1 cellular context compared by ENCODE assay signal in the genomic region with DNA sequence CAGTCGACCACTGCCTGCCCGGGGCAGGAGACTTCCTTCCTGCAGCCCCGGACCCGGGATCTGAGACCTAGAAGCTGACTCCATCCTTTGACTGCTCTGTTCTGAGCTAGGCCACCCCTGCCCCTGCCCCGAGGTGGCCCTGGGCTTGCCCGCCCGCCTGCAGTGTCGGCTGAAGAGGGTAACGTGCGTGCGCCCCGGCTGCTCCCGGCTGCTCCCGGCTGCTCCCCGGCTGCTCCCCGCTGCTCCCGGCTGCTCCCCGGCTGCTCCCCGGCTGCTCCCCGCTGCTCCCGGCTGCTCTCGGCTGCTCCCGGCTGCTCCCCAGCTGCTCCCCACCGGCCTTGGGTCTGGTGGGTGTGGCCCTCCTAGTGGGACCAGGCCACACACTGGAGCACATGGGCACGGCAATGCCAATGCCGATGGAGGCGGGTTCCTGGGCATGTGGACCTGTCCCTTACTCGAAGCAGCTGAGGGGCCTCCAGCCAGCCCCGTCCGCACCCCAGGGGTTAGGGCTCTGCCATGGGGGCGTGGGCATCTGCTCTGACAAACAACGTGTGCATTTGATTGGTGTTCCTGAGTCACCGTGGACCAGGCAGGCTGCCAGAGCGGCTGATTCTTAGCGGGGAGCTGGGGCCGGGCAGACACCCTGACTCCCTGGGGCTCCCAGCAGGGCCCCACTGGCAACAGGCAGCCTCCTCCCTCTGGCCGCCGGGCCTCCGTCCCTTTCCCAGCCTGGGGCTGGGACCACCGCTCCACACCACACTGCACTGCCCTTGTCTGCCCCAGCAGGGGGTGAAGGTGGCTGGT.
A peak's percentile ranks its signal among the peaks of the same experiment; 100 is the strongest.
TF ChIP-seq lines count a peak whose summit lies in the region.

No MANE protein-coding gene starts in this region.

TF ChIP-seq in HepG2, 621 proteins besides CTCF, POLR2A, EP300 and RAD21 (continues in another document):
- 0 out of 2 replicates have a peak, but pooled peaks have one; percentile 13 for TF ChIP-seq ZNF614 (CRISPR knock-in tag; IDR thresholded peaks at IDR 0.05; ENCODE audit: borderline replicate concordance)
- no peak for TF ChIP-seq RFXANK (CRISPR knock-in tag; IDR thresholded peaks at IDR 0.05)
- no peak for TF ChIP-seq ZNF333 (CRISPR knock-in tag; IDR thresholded peaks at IDR 0.05; ENCODE audit: borderline replicate concordance)
- no peak; the same call in 1 of the 2 replicates for TF ChIP-seq DPF2 (CRISPR knock-in tag; IDR thresholded peaks at IDR 0.05; ENCODE audit: borderline replicate concordance, low read depth)
- TF ChIP-seq SMARCC2 (IDR thresholded peaks at IDR 0.05): no peak
- TF ChIP-seq SMAD1 (CRISPR knock-in tag; IDR thresholded peaks at IDR 0.05; ENCODE audit: borderline replicate concordance, low read depth): no peak
- TF ChIP-seq, protein P1, sequence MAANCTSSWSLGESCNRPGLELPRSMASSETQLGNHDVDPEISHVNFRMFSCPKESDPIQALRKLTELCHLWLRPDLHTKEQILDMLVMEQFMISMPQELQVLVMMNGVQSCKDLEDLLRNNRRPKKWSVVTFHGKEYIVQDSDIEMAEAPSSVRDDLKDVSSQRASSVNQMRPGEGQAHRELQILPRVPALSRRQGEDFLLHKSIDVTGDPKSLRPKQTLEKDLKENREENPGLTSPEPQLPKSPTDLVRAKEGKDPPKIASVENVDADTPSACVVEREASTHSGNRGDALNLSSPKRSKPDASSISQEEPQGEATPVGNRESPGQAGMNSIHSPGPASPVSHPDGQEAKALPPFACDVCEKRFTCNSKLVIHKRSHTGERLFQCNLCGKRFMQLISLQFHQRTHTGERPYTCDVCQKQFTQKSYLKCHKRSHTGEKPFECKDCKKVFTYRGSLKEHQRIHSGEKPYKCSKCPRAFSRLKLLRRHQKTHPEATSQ (CRISPR knock-in tag; IDR thresholded peaks at IDR 0.05; ENCODE audit: borderline replicate concordance): no peak
- TF ChIP-seq ZNF160 (CRISPR knock-in tag; IDR thresholded peaks at IDR 0.05): no peak
- TF ChIP-seq KMT2A (CRISPR knock-in tag; IDR thresholded peaks at IDR 0.05): no peak
- TF ChIP-seq SIN3B (IDR thresholded peaks at IDR 0.05; ENCODE audit: low read length): no peak
- TF ChIP-seq, protein P2, sequence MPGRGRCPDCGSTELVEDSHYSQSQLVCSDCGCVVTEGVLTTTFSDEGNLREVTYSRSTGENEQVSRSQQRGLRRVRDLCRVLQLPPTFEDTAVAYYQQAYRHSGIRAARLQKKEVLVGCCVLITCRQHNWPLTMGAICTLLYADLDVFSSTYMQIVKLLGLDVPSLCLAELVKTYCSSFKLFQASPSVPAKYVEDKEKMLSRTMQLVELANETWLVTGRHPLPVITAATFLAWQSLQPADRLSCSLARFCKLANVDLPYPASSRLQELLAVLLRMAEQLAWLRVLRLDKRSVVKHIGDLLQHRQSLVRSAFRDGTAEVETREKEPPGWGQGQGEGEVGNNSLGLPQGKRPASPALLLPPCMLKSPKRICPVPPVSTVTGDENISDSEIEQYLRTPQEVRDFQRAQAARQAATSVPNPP (CRISPR knock-in tag; IDR thresholded peaks at IDR 0.05): no peak
- TF ChIP-seq, protein P3, sequence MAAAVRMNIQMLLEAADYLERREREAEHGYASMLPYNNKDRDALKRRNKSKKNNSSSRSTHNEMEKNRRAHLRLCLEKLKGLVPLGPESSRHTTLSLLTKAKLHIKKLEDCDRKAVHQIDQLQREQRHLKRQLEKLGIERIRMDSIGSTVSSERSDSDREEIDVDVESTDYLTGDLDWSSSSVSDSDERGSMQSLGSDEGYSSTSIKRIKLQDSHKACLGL (CRISPR knock-in tag; IDR thresholded peaks at IDR 0.05): 0 out of 2 replicates have a peak, but pooled peaks have one; percentile 15
- TF ChIP-seq MBD4 (IDR thresholded peaks at IDR 0.05; ENCODE audit: borderline replicate concordance, low read length): no peak
- TF ChIP-seq, protein P4, sequence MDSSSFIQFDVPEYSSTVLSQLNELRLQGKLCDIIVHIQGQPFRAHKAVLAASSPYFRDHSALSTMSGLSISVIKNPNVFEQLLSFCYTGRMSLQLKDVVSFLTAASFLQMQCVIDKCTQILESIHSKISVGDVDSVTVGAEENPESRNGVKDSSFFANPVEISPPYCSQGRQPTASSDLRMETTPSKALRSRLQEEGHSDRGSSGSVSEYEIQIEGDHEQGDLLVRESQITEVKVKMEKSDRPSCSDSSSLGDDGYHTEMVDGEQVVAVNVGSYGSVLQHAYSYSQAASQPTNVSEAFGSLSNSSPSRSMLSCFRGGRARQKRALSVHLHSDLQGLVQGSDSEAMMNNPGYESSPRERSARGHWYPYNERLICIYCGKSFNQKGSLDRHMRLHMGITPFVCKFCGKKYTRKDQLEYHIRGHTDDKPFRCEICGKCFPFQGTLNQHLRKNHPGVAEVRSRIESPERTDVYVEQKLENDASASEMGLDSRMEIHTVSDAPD (CRISPR knock-in tag; IDR thresholded peaks at IDR 0.05): no peak; the same call in 1 of the 2 replicates
- TF ChIP-seq, protein P5, sequence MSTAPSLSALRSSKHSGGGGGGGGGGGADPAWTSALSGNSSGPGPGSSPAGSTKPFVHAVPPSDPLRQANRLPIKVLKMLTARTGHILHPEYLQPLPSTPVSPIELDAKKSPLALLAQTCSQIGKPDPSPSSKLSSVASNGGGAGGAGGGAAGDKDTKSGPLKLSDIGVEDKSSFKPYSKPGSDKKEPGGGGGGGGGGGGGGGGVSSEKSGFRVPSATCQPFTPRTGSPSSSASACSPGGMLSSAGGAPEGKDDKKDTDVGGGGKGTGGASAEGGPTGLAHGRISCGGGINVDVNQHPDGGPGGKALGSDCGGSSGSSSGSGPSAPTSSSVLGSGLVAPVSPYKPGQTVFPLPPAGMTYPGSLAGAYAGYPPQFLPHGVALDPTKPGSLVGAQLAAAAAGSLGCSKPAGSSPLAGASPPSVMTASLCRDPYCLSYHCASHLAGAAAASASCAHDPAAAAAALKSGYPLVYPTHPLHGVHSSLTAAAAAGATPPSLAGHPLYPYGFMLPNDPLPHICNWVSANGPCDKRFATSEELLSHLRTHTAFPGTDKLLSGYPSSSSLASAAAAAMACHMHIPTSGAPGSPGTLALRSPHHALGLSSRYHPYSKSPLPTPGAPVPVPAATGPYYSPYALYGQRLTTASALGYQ (CRISPR knock-in tag; IDR thresholded peaks at IDR 0.05): no peak; the same call in 1 of the 2 replicates
- 0 out of 2 replicates have a peak, but pooled peaks have one; percentile 58 for TF ChIP-seq ZNF350 (CRISPR knock-in tag; IDR thresholded peaks at IDR 0.05; ENCODE audit: borderline replicate concordance, low read depth)
- TF ChIP-seq RBAK (CRISPR knock-in tag; IDR thresholded peaks at IDR 0.05): no peak
- peak; percentile 45; the same call in 1 of the 2 replicates for TF ChIP-seq ZNF709 (CRISPR knock-in tag; IDR thresholded peaks at IDR 0.05)
- TF ChIP-seq SP4 (CRISPR knock-in tag; IDR thresholded peaks at IDR 0.05): no peak
- TF ChIP-seq, protein P6, sequence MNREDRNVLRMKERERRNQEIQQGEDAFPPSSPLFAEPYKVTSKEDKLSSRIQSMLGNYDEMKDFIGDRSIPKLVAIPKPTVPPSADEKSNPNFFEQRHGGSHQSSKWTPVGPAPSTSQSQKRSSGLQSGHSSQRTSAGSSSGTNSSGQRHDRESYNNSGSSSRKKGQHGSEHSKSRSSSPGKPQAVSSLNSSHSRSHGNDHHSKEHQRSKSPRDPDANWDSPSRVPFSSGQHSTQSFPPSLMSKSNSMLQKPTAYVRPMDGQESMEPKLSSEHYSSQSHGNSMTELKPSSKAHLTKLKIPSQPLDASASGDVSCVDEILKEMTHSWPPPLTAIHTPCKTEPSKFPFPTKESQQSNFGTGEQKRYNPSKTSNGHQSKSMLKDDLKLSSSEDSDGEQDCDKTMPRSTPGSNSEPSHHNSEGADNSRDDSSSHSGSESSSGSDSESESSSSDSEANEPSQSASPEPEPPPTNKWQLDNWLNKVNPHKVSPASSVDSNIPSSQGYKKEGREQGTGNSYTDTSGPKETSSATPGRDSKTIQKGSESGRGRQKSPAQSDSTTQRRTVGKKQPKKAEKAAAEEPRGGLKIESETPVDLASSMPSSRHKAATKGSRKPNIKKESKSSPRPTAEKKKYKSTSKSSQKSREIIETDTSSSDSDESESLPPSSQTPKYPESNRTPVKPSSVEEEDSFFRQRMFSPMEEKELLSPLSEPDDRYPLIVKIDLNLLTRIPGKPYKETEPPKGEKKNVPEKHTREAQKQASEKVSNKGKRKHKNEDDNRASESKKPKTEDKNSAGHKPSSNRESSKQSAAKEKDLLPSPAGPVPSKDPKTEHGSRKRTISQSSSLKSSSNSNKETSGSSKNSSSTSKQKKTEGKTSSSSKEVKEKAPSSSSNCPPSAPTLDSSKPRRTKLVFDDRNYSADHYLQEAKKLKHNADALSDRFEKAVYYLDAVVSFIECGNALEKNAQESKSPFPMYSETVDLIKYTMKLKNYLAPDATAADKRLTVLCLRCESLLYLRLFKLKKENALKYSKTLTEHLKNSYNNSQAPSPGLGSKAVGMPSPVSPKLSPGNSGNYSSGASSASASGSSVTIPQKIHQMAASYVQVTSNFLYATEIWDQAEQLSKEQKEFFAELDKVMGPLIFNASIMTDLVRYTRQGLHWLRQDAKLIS (CRISPR knock-in tag; IDR thresholded peaks at IDR 0.05): no peak
- TF ChIP-seq ZNF354B (CRISPR knock-in tag; IDR thresholded peaks at IDR 0.05): no peak; the same call in 1 of the 2 replicates
- TF ChIP-seq ZNF788 (CRISPR knock-in tag; IDR thresholded peaks at IDR 0.05; ENCODE audit: borderline replicate concordance): 0 out of 2 replicates have a peak, but pooled peaks have one; percentile 4
- TF ChIP-seq ZNF598 (CRISPR knock-in tag; IDR thresholded peaks at IDR 0.05; ENCODE audit: borderline replicate concordance): 0 out of 2 replicates have a peak, but pooled peaks have one; percentile 24
- TF ChIP-seq ZNF562 (CRISPR knock-in tag; IDR thresholded peaks at IDR 0.05; ENCODE audit: borderline replicate concordance): no peak
- no peak for TF ChIP-seq JUND (CRISPR knock-in tag; IDR thresholded peaks at IDR 0.05)
- no peak for TF ChIP-seq KAT7 (CRISPR knock-in tag; IDR thresholded peaks at IDR 0.05; ENCODE audit: borderline replicate concordance)
- TF ChIP-seq FOXA1 (IDR thresholded peaks at IDR 0.05): no peak
- TF ChIP-seq FOXA1 (CRISPR knock-in tag; IDR thresholded peaks at IDR 0.05): peak; percentile 14; the same call in 1 of the 2 replicates
- no peak; the same call in 1 of the 2 replicates for TF ChIP-seq NFKB2 (CRISPR knock-in tag; IDR thresholded peaks at IDR 0.05; ENCODE audit: borderline replicate concordance)
- no peak for TF ChIP-seq ZKSCAN8 (CRISPR knock-in tag; IDR thresholded peaks at IDR 0.05; ENCODE audit: borderline replicate concordance)
- TF ChIP-seq GABPA (IDR thresholded peaks at IDR 0.05; ENCODE audit: low read depth, low read length): no peak
- TF ChIP-seq GABPA (CRISPR knock-in tag; IDR thresholded peaks at IDR 0.05; ENCODE audit: low read depth): no peak
- TF ChIP-seq, protein P7, sequence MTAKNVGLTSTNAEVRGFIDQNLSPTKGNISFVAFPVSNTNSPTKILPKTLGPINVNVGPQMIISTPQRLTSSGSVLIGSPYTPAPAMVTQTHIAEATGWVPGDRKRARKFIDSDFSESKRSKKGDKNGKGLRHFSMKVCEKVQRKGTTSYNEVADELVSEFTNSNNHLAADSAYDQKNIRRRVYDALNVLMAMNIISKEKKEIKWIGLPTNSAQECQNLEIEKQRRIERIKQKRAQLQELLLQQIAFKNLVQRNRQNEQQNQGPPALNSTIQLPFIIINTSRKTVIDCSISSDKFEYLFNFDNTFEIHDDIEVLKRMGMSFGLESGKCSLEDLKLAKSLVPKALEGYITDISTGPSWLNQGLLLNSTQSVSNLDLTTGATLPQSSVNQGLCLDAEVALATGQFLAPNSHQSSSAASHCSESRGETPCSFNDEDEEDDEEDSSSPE (CRISPR knock-in tag; IDR thresholded peaks at IDR 0.05): no peak
- TF ChIP-seq ATF7-NPFF (CRISPR knock-in tag; IDR thresholded peaks at IDR 0.05; ENCODE audit: low read depth): 0 out of 2 replicates have a peak, but pooled peaks have one; percentile 45
- TF ChIP-seq RXRA (CRISPR knock-in tag; IDR thresholded peaks at IDR 0.05): 0 out of 2 replicates have a peak, but pooled peaks have one; percentile 65
- TF ChIP-seq, protein P8, sequence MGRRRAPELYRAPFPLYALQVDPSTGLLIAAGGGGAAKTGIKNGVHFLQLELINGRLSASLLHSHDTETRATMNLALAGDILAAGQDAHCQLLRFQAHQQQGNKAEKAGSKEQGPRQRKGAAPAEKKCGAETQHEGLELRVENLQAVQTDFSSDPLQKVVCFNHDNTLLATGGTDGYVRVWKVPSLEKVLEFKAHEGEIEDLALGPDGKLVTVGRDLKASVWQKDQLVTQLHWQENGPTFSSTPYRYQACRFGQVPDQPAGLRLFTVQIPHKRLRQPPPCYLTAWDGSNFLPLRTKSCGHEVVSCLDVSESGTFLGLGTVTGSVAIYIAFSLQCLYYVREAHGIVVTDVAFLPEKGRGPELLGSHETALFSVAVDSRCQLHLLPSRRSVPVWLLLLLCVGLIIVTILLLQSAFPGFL (CRISPR knock-in tag; IDR thresholded peaks at IDR 0.05): peak; percentile 71; the same call in 1 of the 2 replicates
- TF ChIP-seq HOXD1 (CRISPR knock-in tag; IDR thresholded peaks at IDR 0.05): 0 out of 2 replicates have a peak, but pooled peaks have one; percentile 7
- peak; percentile 27 for TF ChIP-seq ZNF781 (CRISPR knock-in tag; IDR thresholded peaks at IDR 0.05; ENCODE audit: borderline replicate concordance, not compliant biosample characterization)
- no peak for TF ChIP-seq ZNF678 (CRISPR knock-in tag; IDR thresholded peaks at IDR 0.05)
- no peak for TF ChIP-seq ARNT (IDR thresholded peaks at IDR 0.05)
- TF ChIP-seq, protein P9, sequence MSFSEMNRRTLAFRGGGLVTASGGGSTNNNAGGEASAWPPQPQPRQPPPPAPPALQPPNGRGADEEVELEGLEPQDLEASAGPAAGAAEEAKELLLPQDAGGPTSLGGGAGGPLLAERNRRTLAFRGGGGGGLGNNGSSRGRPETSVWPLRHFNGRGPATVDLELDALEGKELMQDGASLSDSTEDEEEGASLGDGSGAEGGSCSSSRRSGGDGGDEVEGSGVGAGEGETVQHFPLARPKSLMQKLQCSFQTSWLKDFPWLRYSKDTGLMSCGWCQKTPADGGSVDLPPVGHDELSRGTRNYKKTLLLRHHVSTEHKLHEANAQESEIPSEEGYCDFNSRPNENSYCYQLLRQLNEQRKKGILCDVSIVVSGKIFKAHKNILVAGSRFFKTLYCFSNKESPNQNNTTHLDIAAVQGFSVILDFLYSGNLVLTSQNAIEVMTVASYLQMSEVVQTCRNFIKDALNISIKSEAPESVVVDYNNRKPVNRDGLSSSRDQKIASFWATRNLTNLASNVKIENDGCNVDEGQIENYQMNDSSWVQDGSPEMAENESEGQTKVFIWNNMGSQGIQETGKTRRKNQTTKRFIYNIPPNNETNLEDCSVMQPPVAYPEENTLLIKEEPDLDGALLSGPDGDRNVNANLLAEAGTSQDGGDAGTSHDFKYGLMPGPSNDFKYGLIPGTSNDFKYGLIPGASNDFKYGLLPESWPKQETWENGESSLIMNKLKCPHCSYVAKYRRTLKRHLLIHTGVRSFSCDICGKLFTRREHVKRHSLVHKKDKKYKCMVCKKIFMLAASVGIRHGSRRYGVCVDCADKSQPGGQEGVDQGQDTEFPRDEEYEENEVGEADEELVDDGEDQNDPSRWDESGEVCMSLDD (CRISPR knock-in tag; IDR thresholded peaks at IDR 0.05; ENCODE audit: borderline replicate concordance): peak; percentile 96
- no peak for TF ChIP-seq SRF (IDR thresholded peaks at IDR 0.05; ENCODE audit: low read depth, low read length)
- peak; percentile 58; the same call in 1 of the 2 replicates for TF ChIP-seq ZSCAN20 (CRISPR knock-in tag; IDR thresholded peaks at IDR 0.05; ENCODE audit: borderline replicate concordance)
- no peak for TF ChIP-seq THAP11 (CRISPR knock-in tag; IDR thresholded peaks at IDR 0.05)
